Comparison of ENCODE assay signal across 14 cellular contexts in genomic region chr18:43634994-43635393, GRCh38.
"Had no signal": no experiment of that assay in that cellular context is flagged by ENCODE, and none has a peak within 500 bp of the region (broad histone marks: within the 10 kb centered on the region; RNA-seq: fewer than 3 reads in every experiment).

No MANE protein-coding gene starts in this region.

- H3K36me3 ChIP-seq: adrenal gland, colonic mucosa, heart left ventricle, left lung, ovary, upper lobe of left lung had no signal

- H3K4me1 Mint-ChIP-seq: activated B cell treated with CpG ODN at 0.5 μM for 24 hours, nephron had no signal

- H3K4me3 Mint-ChIP-seq: activated B cell treated with CpG ODN at 0.5 μM for 24 hours, nephron had no signal

- H3K27ac Mint-ChIP-seq: activated B cell treated with CpG ODN at 0.5 μM for 24 hours, nephron had no signal

- DNase-seq: activated B cell treated with CpG ODN at 0.5 μM for 24 hours; activated CD4-positive, alpha-beta T cell treated with anti-CD3 and anti-CD28 coated beads, Interleukin-2, amount 50 U/mL, for 4 hours; activated naive CD4-positive, alpha-beta T cell treated with anti-CD3 and anti-CD28 coated beads, Interleukin-2, amount 50 U/mL, for 16 hours; activated T-cell treated with anti-CD3 and anti-CD28 coated beads, Interleukin-2, amount 50 U/mL, for 1 hour; adrenal gland; caudate nucleus; colonic mucosa; heart left ventricle; left lung; ovary; stimulated activated CD4-positive, alpha-beta T cell treated with anti-CD3 and anti-CD28 coated beads, Interleukin-2, amount 100 ng/mL, for 48 hours; stimulated activated naive CD8-positive, alpha-beta T cell treated with anti-CD3 and anti-CD28 coated beads, Interleukin-15, Interleukin-2, amounts not matched to agents 100 U/mL and 50 U/mL, for 24 hours; upper lobe of left lung had no signal

- H3K27me3 ChIP-seq: adrenal gland, colonic mucosa, heart left ventricle, left lung, ovary, upper lobe of left lung had no signal

- H3K27ac ChIP-seq: adrenal gland, colonic mucosa, heart left ventricle, left lung, ovary, upper lobe of left lung had no signal

- ATAC-seq: heart left ventricle; left lung; stimulated activated naive CD8-positive, alpha-beta T cell treated with anti-CD3 and anti-CD28 coated beads, Interleukin-15, Interleukin-2, amounts not matched to agents 100 U/mL and 50 U/mL, for 24 hours had no signal

- H3K27me3 Mint-ChIP-seq: activated B cell treated with CpG ODN at 0.5 μM for 24 hours had no signal

- H3K4me3 ChIP-seq: adrenal gland, colonic mucosa, heart left ventricle, left lung, ovary, upper lobe of left lung had no signal

- H3K9me3 ChIP-seq: adrenal gland, colonic mucosa, left lung, ovary, upper lobe of left lung had no signal

- H3K4me1 ChIP-seq: adrenal gland, colonic mucosa, heart left ventricle, left lung, upper lobe of left lung had no signal
